1 cellular context compared by ENCODE assay signal in the genomic region with DNA sequence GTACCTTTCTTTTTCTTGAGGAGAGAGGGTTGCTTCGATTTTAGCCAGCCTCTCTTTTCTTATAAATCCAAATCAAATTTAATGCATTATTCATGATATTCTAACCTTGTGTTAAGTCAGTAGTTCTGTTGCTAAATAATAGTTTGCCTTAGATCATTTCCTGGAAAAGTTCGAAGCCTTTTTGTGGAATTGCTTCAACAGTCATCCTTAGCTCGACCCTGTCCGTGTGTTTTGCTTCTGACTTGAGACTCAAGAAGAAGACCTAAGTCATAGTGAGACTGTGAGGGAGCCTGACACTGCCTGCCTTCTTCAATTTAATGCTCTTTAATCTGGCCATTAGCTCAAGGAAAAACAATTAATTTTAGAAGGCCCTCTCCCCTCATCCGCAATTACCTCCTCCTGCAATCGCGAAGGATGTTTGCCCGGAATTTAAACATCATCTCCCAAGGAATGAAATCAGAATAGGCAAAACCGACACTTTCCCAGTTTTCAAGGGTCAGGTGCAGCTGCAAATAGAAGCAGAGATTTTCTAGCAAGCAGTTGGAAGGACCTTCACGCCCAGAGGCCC.
TF ChIP-seq lines count a peak whose summit lies in the region.

No MANE protein-coding gene starts in this region.

TF ChIP-seq in endothelial cell of umbilical vein, 7 proteins besides CTCF, POLR2A, EP300 and RAD21:
- TF ChIP-seq FOS (IDR thresholded peaks at IDR 0.05; ENCODE audit: borderline replicate concordance, insufficient read depth, low read length) (no peak), MYC (IDR thresholded peaks at IDR 0.05; ENCODE audit: low read depth, low read length) (no peak), JUN (IDR thresholded peaks at IDR 0.05; ENCODE audit: borderline replicate concordance, insufficient read depth, insufficient read length, low read depth) (no peak), GATA2 (IDR thresholded peaks at IDR 0.05; ENCODE audit: insufficient read depth, insufficient read length, low read depth, low read length) (no peak), POLR2AphosphoS5 (IDR thresholded peaks at IDR 0.05; ENCODE audit: insufficient read depth, low read depth, low read length) (no peak), EZH2 (IDR thresholded peaks at IDR 0.05; ENCODE audit: borderline replicate concordance, low read depth, low read length, severe bottlenecking) (no peak)
- TF ChIP-seq, protein P1, sequence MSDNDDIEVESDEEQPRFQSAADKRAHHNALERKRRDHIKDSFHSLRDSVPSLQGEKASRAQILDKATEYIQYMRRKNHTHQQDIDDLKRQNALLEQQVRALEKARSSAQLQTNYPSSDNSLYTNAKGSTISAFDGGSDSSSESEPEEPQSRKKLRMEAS (IDR thresholded peaks at IDR 0.05; ENCODE audit: insufficient read depth, insufficient read length) = no peak
